Comparison of ENCODE assay signal across 1 cellular context in genomic region chr17:42517516-42517915, GRCh38.
TF ChIP-seq lines count a peak whose summit lies in the region.

No MANE protein-coding gene starts in this region.

TF ChIP-seq in HepG2, 621 proteins besides CTCF, POLR2A, EP300 and RAD21 (continued from another document):
- TF ChIP-seq USF2 (IDR thresholded peaks at IDR 0.05; ENCODE audit: low read depth, low read length) (no peak), USF2 (CRISPR knock-in tag; IDR thresholded peaks at IDR 0.05; ENCODE audit: borderline replicate concordance) (no peak), ZSCAN31 (CRISPR knock-in tag; IDR thresholded peaks at IDR 0.05; ENCODE audit: low read depth) (no peak), BHLHE40 (IDR thresholded peaks at IDR 0.05; ENCODE audit: low read length) (no peak), CBX5 (CRISPR knock-in tag; IDR thresholded peaks at IDR 0.05; ENCODE audit: borderline replicate concordance) (no peak), SNAI1 (CRISPR knock-in tag; IDR thresholded peaks at IDR 0.05; ENCODE audit: borderline replicate concordance) (no peak), FOXC1 (CRISPR knock-in tag; IDR thresholded peaks at IDR 0.05; ENCODE audit: borderline replicate concordance) (no peak), ZNF501 (CRISPR knock-in tag; IDR thresholded peaks at IDR 0.05) (peak; percentile 76; the same call in 1 of the 2 replicates), TIGD3 (CRISPR knock-in tag; IDR thresholded peaks at IDR 0.05; ENCODE audit: borderline replicate concordance) (no peak), KLF9 (CRISPR knock-in tag; IDR thresholded peaks at IDR 0.05; ENCODE audit: low read depth) (no peak), PHF5A (CRISPR knock-in tag; IDR thresholded peaks at IDR 0.05; ENCODE audit: low read depth, unreplicated experiment) (no peak), KDM1A (CRISPR knock-in tag; IDR thresholded peaks at IDR 0.05) (no peak), ATF6 (CRISPR knock-in tag; conservative IDR thresholded peaks at IDR 0.05) (no peak), SNRNP70 (IDR thresholded peaks at IDR 0.05; ENCODE audit: low read depth, low read length) (no peak), ZNF382 (CRISPR knock-in tag; IDR thresholded peaks at IDR 0.05; ENCODE audit: borderline replicate concordance) (no peak), POGZ (CRISPR knock-in tag; IDR thresholded peaks at IDR 0.05) (no peak), JARID2 (CRISPR knock-in tag; IDR thresholded peaks at IDR 0.05; ENCODE audit: insufficient replicate concordance) (peak; percentile 83), REL (CRISPR knock-in tag; conservative IDR thresholded peaks at IDR 0.05) (no peak), AHDC1 (CRISPR knock-in tag; IDR thresholded peaks at IDR 0.05; ENCODE audit: borderline replicate concordance) (no peak), ZNF580 (CRISPR knock-in tag; IDR thresholded peaks at IDR 0.05; ENCODE audit: borderline replicate concordance, low read depth) (peak; percentile 82), ZSCAN25 (CRISPR knock-in tag; IDR thresholded peaks at IDR 0.05) (no peak), RFX1 (IDR thresholded peaks at IDR 0.05) (no peak), MAZ (IDR thresholded peaks at IDR 0.05; ENCODE audit: borderline replicate concordance, low read depth, low read length) (no peak), MAZ (CRISPR knock-in tag; IDR thresholded peaks at IDR 0.05; ENCODE audit: low read depth) (no peak), JUNB (CRISPR knock-in tag; IDR thresholded peaks at IDR 0.05; ENCODE audit: borderline replicate concordance) (no peak), ZMAT5 (CRISPR knock-in tag; IDR thresholded peaks at IDR 0.05; ENCODE audit: borderline replicate concordance, low read depth) (no peak), TFE3 (CRISPR knock-in tag; IDR thresholded peaks at IDR 0.05) (peak; percentile 70), ZNF460 (CRISPR knock-in tag; IDR thresholded peaks at IDR 0.05; ENCODE audit: borderline replicate concordance) (no peak)
TF ChIP-seq in HepG2: peak in this region for 128.
